In genomic region chr20:19921829-19922228, GRCh38 we compare ENCODE assay signal across 8 cellular contexts.
DNase-seq lines count a peak whose midpoint lies in the region; TF ChIP-seq lines count a peak whose summit lies in the region.
"Not testable (repeated sequence)": the region's sequence is repeated elsewhere in the genome, so short reads cannot be mapped to it uniquely, and the experiment has no call there.

No MANE protein-coding gene starts in this region.

- H3K27ac Mint-ChIP-seq in dendritic cell treated with granulocyte-macrophage colony-stimulating factor and Interleukin-4, amounts not matched to agents 40 ng/mL and 50 ng/mL, for 4 days, result peak overlapping the region; percentile 95

- H3K4me1 ChIP-seq in BLaER1 treated with 17β-estradiol and CSF1 and Interleukin-3, amounts not matched to agents 10 nM and 100 nM, result peaks cover 39 to 56% (median 50%) of the 10 kb centered on the region in 10 experiments
- peaks cover 0 to 61% of the 10 kb centered on the region in 2 donors for H3K4me1 ChIP-seq in right atrium auricular region
- peaks cover 56 to 58% (median 57%) of the 10 kb centered on the region in 3 donors for H3K4me1 ChIP-seq in skeletal muscle tissue (ENCODE audit: control insufficient read depth in 3 of 3, insufficient read depth in 3 of 3, low read length in 3 of 3)
- H3K4me1 ChIP-seq in subcutaneous abdominal adipose tissue (ENCODE audit: control insufficient read depth in 5 of 5, insufficient read depth in 5 of 5, low read length in 5 of 5), result peaks cover 11 to 61% (median 38%) of the 10 kb centered on the region in 5 donors

- H3K9me3 ChIP-seq in BLaER1 treated with 17β-estradiol and CSF1 and Interleukin-3, amounts not matched to agents 10 nM and 100 nM (replicated peaks in 1 of 11); right atrium auricular region; skeletal muscle tissue (ENCODE audit: control insufficient read depth in 3 of 3, low read length in 3 of 3); subcutaneous abdominal adipose tissue (ENCODE audit: control insufficient read depth in 5 of 5, low read length in 5 of 5): not testable (repeated sequence)

- not testable (repeated sequence) for H3K27me3 Mint-ChIP-seq in dendritic cell treated with granulocyte-macrophage colony-stimulating factor and Interleukin-4, amounts not matched to agents 40 ng/mL and 50 ng/mL, for 4 days

- H3K4me2 ChIP-seq in BLaER1 treated with 17β-estradiol and CSF1 and Interleukin-3, amounts not matched to agents 10 nM and 100 nM, result peak overlapping the region in 6 of 11 experiments; percentile 32 to 88 (median 59); a peak in 10 of 22 replicates

- not testable (repeated sequence) for H3K36me3 ChIP-seq in BLaER1 treated with 17β-estradiol and CSF1 and Interleukin-3, amounts not matched to agents 10 nM and 100 nM; right atrium auricular region; skeletal muscle tissue (ENCODE audit: control insufficient read depth in 3 of 3, insufficient read depth in 3 of 3, low read length in 3 of 3); subcutaneous abdominal adipose tissue (ENCODE audit: control insufficient read depth in 5 of 5, insufficient read depth in 5 of 5, low read length in 5 of 5)

- intact Hi-C loops in dendritic cell treated with granulocyte-macrophage colony-stimulating factor and Interleukin-4, amounts not matched to agents 40 ng/mL and 50 ng/mL, for 4 days (cut with micrococcal nuclease); cardiac septum (cut with DNase I): not testable (repeated sequence)

- H3K4me1 Mint-ChIP-seq in dendritic cell treated with granulocyte-macrophage colony-stimulating factor and Interleukin-4, amounts not matched to agents 40 ng/mL and 50 ng/mL, for 4 days (ENCODE audit: low read depth), result peaks cover 45% of the 10 kb centered on the region

- not testable (repeated sequence) for H3K9me3 Mint-ChIP-seq in dendritic cell treated with granulocyte-macrophage colony-stimulating factor and Interleukin-4, amounts not matched to agents 40 ng/mL and 50 ng/mL, for 4 days

- not testable (repeated sequence) for H4K20me1 ChIP-seq in BLaER1 treated with 17β-estradiol and CSF1 and Interleukin-3, amounts not matched to agents 10 nM and 100 nM

- peak overlapping the region; percentile 39 to 98 (median 95); a peak in 16 of 22 replicates for H3K27ac ChIP-seq in BLaER1 treated with 17β-estradiol and CSF1 and Interleukin-3, amounts not matched to agents 10 nM and 100 nM
- H3K27ac ChIP-seq in RWPE1, result peak overlapping the region; percentile 36
- H3K27ac ChIP-seq in right atrium auricular region, result peak overlapping the region; percentile 33 to 46
- H3K27ac ChIP-seq in skeletal muscle tissue (ENCODE audit: low read depth, low read length), result peak overlapping the region; percentile 90
- H3K27ac ChIP-seq in subcutaneous abdominal adipose tissue (ENCODE audit: low read depth, low read length), result not testable (repeated sequence)

- CTCF ChIA-PET in RWPE1 (lab: Yijun Ruan, JAX), result not testable (repeated sequence)

- not testable (repeated sequence) for H3K36me3 Mint-ChIP-seq in dendritic cell treated with granulocyte-macrophage colony-stimulating factor and Interleukin-4, amounts not matched to agents 40 ng/mL and 50 ng/mL, for 4 days (ENCODE audit: low read depth)

- H3K9ac ChIP-seq in BLaER1 treated with 17β-estradiol and CSF1 and Interleukin-3, amounts not matched to agents 10 nM and 100 nM; subcutaneous abdominal adipose tissue (ENCODE audit: low read length in 5 of 5): not testable (repeated sequence)
- peak overlapping the region in 2 of 3 donors; percentile 71 to 77 for H3K9ac ChIP-seq in skeletal muscle tissue (ENCODE audit: low read depth in 1 of 3, low read length in 3 of 3)

- peak overlapping the region; percentile 60 for H3K4me3 Mint-ChIP-seq in dendritic cell treated with granulocyte-macrophage colony-stimulating factor and Interleukin-4, amounts not matched to agents 40 ng/mL and 50 ng/mL, for 4 days

- TF ChIP-seq CTCF in RWPE1 (conservative IDR thresholded peaks at IDR 0.05; ENCODE audit: low read depth); right atrium auricular region (IDR thresholded peaks at IDR 0.05): not testable (repeated sequence)

- not testable (repeated sequence) for H3K27me3 ChIP-seq in BLaER1 treated with 17β-estradiol and CSF1 and Interleukin-3, amounts not matched to agents 10 nM and 100 nM; right atrium auricular region; skeletal muscle tissue (ENCODE audit: control insufficient read depth in 3 of 3, insufficient read depth in 3 of 3, low read length in 3 of 3); subcutaneous abdominal adipose tissue (ENCODE audit: control insufficient read depth in 5 of 5, insufficient read depth in 4 of 5, low read length in 5 of 5)

- H3K4me3 ChIP-seq in BLaER1 treated with 17β-estradiol and CSF1 and Interleukin-3, amounts not matched to agents 10 nM and 100 nM; right atrium auricular region: not testable (repeated sequence)
- H3K4me3 ChIP-seq in skeletal muscle tissue (ENCODE audit: low read length in 3 of 3), result peak overlapping the region in 2 of 3 donors; percentile 46 to 65
- H3K4me3 ChIP-seq in subcutaneous abdominal adipose tissue (ENCODE audit: low read depth in 1 of 5, low read length in 5 of 5), result peak overlapping the region in 3 of 5 donors; percentile 29 to 41 (median 39)

- POLR2A ChIA-PET in RWPE1 (lab: Yijun Ruan, JAX; ENCODE audit: low non-redundant PET), result not testable (repeated sequence)

- DNase-seq in RWPE1 (ENCODE audit: low spot score); right atrium auricular region (ENCODE audit: low spot score): not testable (repeated sequence)
- DNase-seq in cardiac septum (ENCODE audit: low spot score) (peak; percentile 57), myocyte (ENCODE audit: low read depth) (peak; percentile 17)
